In the genomic region with DNA sequence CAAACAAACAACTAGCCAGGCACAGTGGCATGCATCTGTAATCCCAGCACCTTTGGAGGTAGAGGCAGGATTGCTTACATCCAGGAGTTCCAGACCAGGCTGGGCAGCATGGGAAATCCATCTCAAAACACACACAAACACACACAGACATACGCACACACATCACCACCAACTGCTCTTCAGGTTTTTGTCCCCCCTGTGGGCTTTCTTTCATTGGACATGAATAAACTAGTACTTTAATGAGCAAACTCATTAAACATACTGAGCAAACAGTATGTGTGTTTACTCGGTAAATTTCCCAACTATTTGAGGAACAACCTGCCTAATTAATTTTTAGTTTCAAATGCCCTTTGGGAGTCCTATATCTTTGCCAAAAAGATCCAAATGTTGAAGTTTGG, we compare ENCODE assay signal across 1 cellular context.
TF ChIP-seq lines count a peak whose summit lies in the region.

No MANE protein-coding gene starts in this region.

TF ChIP-seq in H1, 55 proteins besides CTCF, POLR2A, EP300 and RAD21:
- TF ChIP-seq SAP30 (IDR thresholded peaks at IDR 0.05; ENCODE audit: insufficient read depth, insufficient replicate concordance, low read length): no peak
- no peak for TF ChIP-seq NRF1 (IDR thresholded peaks at IDR 0.05; ENCODE audit: low read depth, low read length)
